8 cellular contexts compared by ENCODE assay signal in the genomic region with DNA sequence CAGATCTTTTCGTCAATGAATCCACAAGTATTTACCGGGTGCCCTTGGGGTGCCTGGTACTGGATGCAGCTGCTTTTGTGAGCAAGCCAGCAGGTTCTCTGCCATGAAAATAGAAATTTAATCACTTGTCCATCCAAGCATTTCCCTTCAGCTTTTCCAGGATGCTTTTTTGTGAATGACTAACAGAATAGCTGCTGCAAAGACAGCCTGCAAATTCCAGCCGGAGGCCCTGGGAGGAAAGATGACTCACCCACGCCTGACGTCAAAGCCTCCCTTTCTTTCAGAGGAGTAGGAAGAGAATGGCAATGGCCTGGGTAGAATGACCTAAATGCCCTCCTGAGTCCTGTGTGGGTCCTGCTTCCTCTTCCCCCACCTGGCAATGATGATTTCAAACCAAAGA.
DNase-seq lines count a peak whose midpoint lies in the region; ATAC-seq and TF ChIP-seq lines count a peak whose summit lies in the region.

No MANE protein-coding gene starts in this region.

- CTCF ChIA-PET in OCI-LY7 (lab: Charles Lee; ENCODE audit: unreplicated experiment) = no interaction called here

- H3K36me3 ChIP-seq in HAP-1 (replicated peaks) (no peaks in the 10 kb centered on the region), SJSA1 (no peaks in the 10 kb centered on the region), neuron (ENCODE audit: insufficient read depth, low read length) (no peaks in the 10 kb centered on the region), OCI-LY7 (ENCODE audit: insufficient read depth, low read length) (no peaks in the 10 kb centered on the region)

- ATAC-seq in HG03097 (IDR thresholded peaks at IDR 0.05; ENCODE audit: low FRiP score, unreplicated experiment) (no peak), HG03039 (IDR thresholded peaks at IDR 0.05; ENCODE audit: unreplicated experiment) (no peak)

- H3K27me3 ChIP-seq in HAP-1 (ENCODE audit: low read depth) = no peaks in the 10 kb centered on the region
- H3K27me3 ChIP-seq in SJSA1 (replicated peaks) = no peaks in the 10 kb centered on the region
- no peaks in the 10 kb centered on the region for H3K27me3 ChIP-seq in neuron (ENCODE audit: insufficient read depth, low read length)

- no peak for TF ChIP-seq CTCF in fibroblast of villous mesenchyme (IDR thresholded peaks at IDR 0.05; ENCODE audit: insufficient read depth, low read depth, low read length)
- no peak for TF ChIP-seq CTCF in OCI-LY7 (conservative IDR thresholded peaks at IDR 0.05; ENCODE audit: low read length)

- in situ Hi-C loops in HAP-1 (cut with MboI; ENCODE audit: low sequenced_read_pairs) = no loop called here

- H3K4me2 ChIP-seq in OCI-LY7 (ENCODE audit: low read length) = no peak overlapping the region

- peak overlapping the region; percentile 48 for H2AFZ ChIP-seq in neuron (ENCODE audit: low read depth, low read length)
- H2AFZ ChIP-seq in OCI-LY7 (ENCODE audit: low read length) = no peak overlapping the region

- no peaks in the 10 kb centered on the region for H4K20me1 ChIP-seq in OCI-LY7 (ENCODE audit: insufficient read depth, low read length)

- H3K9me3 ChIP-seq in HAP-1 = no peaks in the 10 kb centered on the region
- no peaks in the 10 kb centered on the region for H3K9me3 ChIP-seq in SJSA1 (replicated peaks)
- H3K9me3 ChIP-seq in neuron (ENCODE audit: low read length) = no peaks in the 10 kb centered on the region
- H3K9me3 ChIP-seq in OCI-LY7 (ENCODE audit: low read length) = no peaks in the 10 kb centered on the region

- H3K4me3 ChIP-seq in HAP-1 = no peak overlapping the region
- H3K4me3 ChIP-seq in SJSA1 = no peak overlapping the region
- peak overlapping the region; percentile 10 for H3K4me3 ChIP-seq in fibroblast of villous mesenchyme (ENCODE audit: low read depth, low read length)
- peak overlapping the region; percentile 52 for H3K4me3 ChIP-seq in neuron (ENCODE audit: low read length)
- H3K4me3 ChIP-seq in OCI-LY7 (ENCODE audit: low read depth, low read length, poor library complexity, severe bottlenecking) = no peak overlapping the region

- peaks cover 28% of the 10 kb centered on the region for H3K4me1 ChIP-seq in HAP-1
- peaks cover 19% of the 10 kb centered on the region for H3K4me1 ChIP-seq in SJSA1 (replicated peaks)
- H3K4me1 ChIP-seq in neuron (ENCODE audit: insufficient read depth, low read length) = peaks cover 38% of the 10 kb centered on the region
- peaks cover 3% of the 10 kb centered on the region for H3K4me1 ChIP-seq in OCI-LY7 (ENCODE audit: insufficient read depth, low read length, poor library complexity, severe bottlenecking)

- intact Hi-C loops in OCI-LY7 (cut with micrococcal nuclease; ENCODE audit: unreplicated experiment) = loop anchor here (5.0 kb wide), 1 partner anchor 62 kb away; no protein-coding TSS in a partner anchor

- H3K9me2 ChIP-seq in OCI-LY7 (ENCODE audit: insufficient read depth, low read length) = no peaks in the 10 kb centered on the region

- DNase-seq in HAP-1 (ENCODE audit: low spot score in 2 of 2) = peak; percentile 79 to 81
- peak; percentile 89 to 92 for DNase-seq in SJSA1 (ENCODE audit: low read depth in 1 of 2, low spot score in 2 of 2)
- peak; percentile 98 for DNase-seq in fibroblast of villous mesenchyme (ENCODE audit: low read depth)
- DNase-seq in OCI-LY7 (ENCODE audit: low spot score) = no peak
- DNase-seq in NOMO-1 treated with dmso at 0.1 percent for 144 hours (lab: John Stamatoyannopoulos, UW; ENCODE audit: unreplicated experiment) = no peak

- no TSS peak for BruUV-seq in OCI-LY7 (replicated peaks; lab: Mats Ljungman, UMichigan)

- H3K79me2 ChIP-seq in OCI-LY7 (ENCODE audit: insufficient read depth, low read depth, low read length) = no peaks in the 10 kb centered on the region

- POLR2A ChIA-PET in OCI-LY7 (lab: Charles Lee) = interaction anchor here (0.7 to 1.0 kb wide), 2 partner anchors 9 to 103 kb away, joined by 3 to 5 read pairs; no protein-coding TSS in a partner anchor

- peak overlapping the region; percentile 67 for H3K27ac ChIP-seq in SJSA1
- H3K27ac ChIP-seq in OCI-LY7 (ENCODE audit: low read depth, low read length, poor library complexity, severe bottlenecking) = no peak overlapping the region

Comparison
In these comparisons a context has a peak if more than half of its experiments do, and no peak if none do; other contexts are left out.
1. DNase-seq: peak in HAP-1 (2 of 2), SJSA1 (2 of 2) and fibroblast of villous mesenchyme (single experiment); none in OCI-LY7 (single experiment) and NOMO-1 treated with dmso at 0.1 percent for 144 hours (single experiment).
2. H3K4me3 ChIP-seq: peak in fibroblast of villous mesenchyme (single experiment) and neuron (single experiment); none in HAP-1 (single experiment), SJSA1 (single experiment) and OCI-LY7 (single experiment).